In genomic region chr3:75262661-75263060, GRCh38 we compare ENCODE assay signal across 30 cellular contexts.
"Had no signal": no experiment of that assay in that cellular context is flagged by ENCODE, and none has a peak within 500 bp of the region (broad histone marks: within the 10 kb centered on the region; RNA-seq: fewer than 3 reads in every experiment).

No MANE protein-coding gene starts in this region.

- H3K36me3 ChIP-seq: adrenal gland, esophagus squamous epithelium, gastrocnemius medialis, heart left ventricle, WERI-Rb-1 had no signal

- DNase-seq: activated B cell treated with CpG ODN at 0.5 μM for 24 hours; activated CD4-positive, alpha-beta memory T cell treated with anti-CD3 and anti-CD28 coated beads for 36 hours; activated CD4-positive, alpha-beta T cell treated with anti-CD3 and anti-CD28 coated beads for 48 hours; activated CD4-positive, alpha-beta T cell treated with anti-CD3 and anti-CD28 coated beads, Interleukin-2, amount 50 U/mL, for 1 hour; activated CD8-positive, alpha-beta memory T cell treated with anti-CD3 and anti-CD28 coated beads, Interleukin-2, amount 10 ng/mL, durations not matched to agents 7 days and 5 days; activated CD8-positive, alpha-beta memory T cell treated with anti-CD3 and anti-CD28 coated beads, Interleukin-2, amount 50 U/mL, for 4 hours; activated CD8-positive, alpha-beta T cell treated with anti-CD3 and anti-CD28 coated beads, Interleukin-2, amount 10 ng/mL, durations not matched to agents 7 days and 5 days; activated effector memory CD4-positive, alpha-beta T cell treated with anti-CD3 and anti-CD28 coated beads, Interleukin-2, amount 50 U/mL, for 16 hours; activated naive CD4-positive, alpha-beta T cell treated with anti-CD3 and anti-CD28 coated beads for 36 hours; activated naive CD8-positive, alpha-beta T cell treated with anti-CD3 and anti-CD28 coated beads for 36 hours; activated naive CD8-positive, alpha-beta T cell treated with anti-CD3 and anti-CD28 coated beads, Interleukin-2, amount 50 U/mL, for 24 hours; activated T-cell treated with anti-CD3 and anti-CD28 coated beads, Interleukin-2, amount 50 U/mL, for 1 hour; activated T-cell treated with anti-CD3 and anti-CD28 coated beads, Interleukin-2, amount 50 U/mL, for 48 hours; adrenal gland; amygdala; aorta; body of pancreas; dorsolateral prefrontal cortex; effector memory CD4-positive, alpha-beta T cell; endodermal cell; esophagus squamous epithelium; gastrocnemius medialis; glutamatergic neuron; heart left ventricle; T-helper 1 cell; T-helper 17 cell; T1000; WERI-Rb-1 had no signal

- H3K27ac ChIP-seq: adrenal gland, body of pancreas, coronary artery, dorsolateral prefrontal cortex, esophagus squamous epithelium, gastrocnemius medialis, heart left ventricle, WERI-Rb-1 had no signal

- H3K27me3 ChIP-seq: adrenal gland, body of pancreas, esophagus squamous epithelium, gastrocnemius medialis had no signal

- H3K9me3 ChIP-seq: adrenal gland, body of pancreas, esophagus squamous epithelium, gastrocnemius medialis, heart left ventricle had no signal

- ATAC-seq: activated CD4-positive, CD25-positive, alpha-beta regulatory T cell treated with anti-CD3 and anti-CD28 coated beads, Interleukin-2, amount 50 U/mL, for 24 hours; activated CD8-positive, alpha-beta memory T cell treated with anti-CD3 and anti-CD28 coated beads, Interleukin-2, amount 10 ng/mL, durations not matched to agents 7 days and 5 days; activated CD8-positive, alpha-beta T cell treated with anti-CD3 and anti-CD28 coated beads, Interleukin-2, amount 10 ng/mL, durations not matched to agents 7 days and 5 days; activated naive CD8-positive, alpha-beta T cell treated with anti-CD3 and anti-CD28 coated beads, Interleukin-2, amount 50 U/mL, for 24 hours; body of pancreas; gastrocnemius medialis; heart left ventricle; T-helper 17 cell had no signal

- H3K4me1 ChIP-seq: adrenal gland, body of pancreas, esophagus squamous epithelium, gastrocnemius medialis, heart left ventricle had no signal

- H3K4me3 ChIP-seq: adrenal gland, body of pancreas, coronary artery, dorsolateral prefrontal cortex, esophagus squamous epithelium, gastrocnemius medialis, heart left ventricle had no signal
